ENCODE assay signal across 8 cellular contexts in the genomic region with DNA sequence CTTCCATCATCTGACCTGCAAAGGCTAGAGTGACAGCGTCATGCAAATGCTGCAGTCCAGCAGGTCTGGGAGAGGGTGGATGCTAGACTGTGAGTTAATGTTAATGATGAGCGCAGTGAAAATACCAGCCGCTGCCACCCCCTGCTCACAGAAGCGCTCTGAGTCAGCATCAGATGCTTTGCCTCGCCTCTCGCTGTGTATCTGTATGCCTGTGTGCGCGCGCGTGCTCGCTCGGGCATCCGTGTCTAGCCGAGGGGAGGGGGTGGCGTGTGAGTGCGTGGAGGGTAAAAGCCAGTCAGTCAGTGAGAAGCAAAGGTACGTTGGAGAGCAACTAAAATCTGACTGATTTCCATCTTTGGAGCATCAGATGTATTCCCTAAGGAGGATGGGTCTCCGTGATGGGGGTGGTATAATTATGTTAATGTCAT.
DNase-seq lines count a peak whose midpoint lies in the region; ATAC-seq and TF ChIP-seq lines count a peak whose summit lies in the region.

No MANE protein-coding gene starts in this region.

- TF ChIP-seq POLR2A in thyroid gland (IDR thresholded peaks at IDR 0.05): peak in 1 of 2 donors; percentile 40

- peaks cover 16 to 21% of the 10 kb centered on the region in 2 donors for H3K4me1 ChIP-seq in thyroid gland
- H3K4me1 ChIP-seq in effector memory CD4-positive, alpha-beta T cell (ENCODE audit: control insufficient read depth, insufficient read depth, low read length, poor library complexity, severe bottlenecking): no peaks in the 10 kb centered on the region

- DNase-seq in COLO829 (ENCODE audit: low spot score) (peak; percentile 54), NCI-H345 (lab: John Stamatoyannopoulos, UW) (peak; percentile 86), dermis microvascular lymphatic vessel endothelial cell (ENCODE audit: low read depth in 2 of 2) (peak; percentile 79 to 93), left kidney (ENCODE audit: low read depth, low spot score) (peak; percentile 90), thyroid gland (peak; percentile 73 to 84)
- no peak for DNase-seq in effector memory CD4-positive, alpha-beta T cell

- 19 to 26% methylated on average over 18 of the region's 18 CpGs for WGBS in thyroid gland, 2 donors

- peak overlapping the region in 2 of 3 donors; percentile 34 to 63 for H3K27ac ChIP-seq in thyroid gland
- H3K27ac ChIP-seq in effector memory CD4-positive, alpha-beta T cell (ENCODE audit: insufficient read depth, low read length, poor library complexity, severe bottlenecking): no peak overlapping the region

- no peaks in the 10 kb centered on the region for H3K9me3 ChIP-seq in thyroid gland
- no peaks in the 10 kb centered on the region for H3K9me3 ChIP-seq in effector memory CD4-positive, alpha-beta T cell (ENCODE audit: control insufficient read depth, low read length)

- no peak for ATAC-seq in GM19463 (IDR thresholded peaks at IDR 0.05; ENCODE audit: unreplicated experiment)
- no peak for ATAC-seq in HG03439 (IDR thresholded peaks at IDR 0.05; ENCODE audit: unreplicated experiment)

- intact Hi-C loops in thyroid gland (cut with DNase I): no loop called here

- peak overlapping the region in 1 of 3 donors; percentile 16 for H3K4me3 ChIP-seq in thyroid gland (replicated peaks in 1 of 3)
- no peak overlapping the region for H3K4me3 ChIP-seq in effector memory CD4-positive, alpha-beta T cell (ENCODE audit: insufficient read depth, low read depth, low read length, poor library complexity, severe bottlenecking)

- no peaks in the 10 kb centered on the region for H3K36me3 ChIP-seq in thyroid gland
- no peaks in the 10 kb centered on the region for H3K36me3 ChIP-seq in effector memory CD4-positive, alpha-beta T cell (ENCODE audit: control insufficient read depth, insufficient read depth, low read length)

- TF ChIP-seq CTCF in thyroid gland (IDR thresholded peaks at IDR 0.05): no peak

- H3K27me3 ChIP-seq in thyroid gland: no peaks in the 10 kb centered on the region
- H3K27me3 ChIP-seq in effector memory CD4-positive, alpha-beta T cell (replicated peaks; ENCODE audit: control insufficient read depth, insufficient read depth, low read length, poor library complexity, severe bottlenecking): no peaks in the 10 kb centered on the region

Comparison
In these comparisons a context has a peak if more than half of its experiments do, and no peak if none do; other contexts are left out.
1. DNase-seq: peak in COLO829 (single experiment), NCI-H345 (single experiment), dermis microvascular lymphatic vessel endothelial cell (2 of 2), left kidney (single experiment) and thyroid gland (2 of 2); none in effector memory CD4-positive, alpha-beta T cell (0 of 3).